Comparison of ENCODE assay signal across 10 cellular contexts in the genomic region with DNA sequence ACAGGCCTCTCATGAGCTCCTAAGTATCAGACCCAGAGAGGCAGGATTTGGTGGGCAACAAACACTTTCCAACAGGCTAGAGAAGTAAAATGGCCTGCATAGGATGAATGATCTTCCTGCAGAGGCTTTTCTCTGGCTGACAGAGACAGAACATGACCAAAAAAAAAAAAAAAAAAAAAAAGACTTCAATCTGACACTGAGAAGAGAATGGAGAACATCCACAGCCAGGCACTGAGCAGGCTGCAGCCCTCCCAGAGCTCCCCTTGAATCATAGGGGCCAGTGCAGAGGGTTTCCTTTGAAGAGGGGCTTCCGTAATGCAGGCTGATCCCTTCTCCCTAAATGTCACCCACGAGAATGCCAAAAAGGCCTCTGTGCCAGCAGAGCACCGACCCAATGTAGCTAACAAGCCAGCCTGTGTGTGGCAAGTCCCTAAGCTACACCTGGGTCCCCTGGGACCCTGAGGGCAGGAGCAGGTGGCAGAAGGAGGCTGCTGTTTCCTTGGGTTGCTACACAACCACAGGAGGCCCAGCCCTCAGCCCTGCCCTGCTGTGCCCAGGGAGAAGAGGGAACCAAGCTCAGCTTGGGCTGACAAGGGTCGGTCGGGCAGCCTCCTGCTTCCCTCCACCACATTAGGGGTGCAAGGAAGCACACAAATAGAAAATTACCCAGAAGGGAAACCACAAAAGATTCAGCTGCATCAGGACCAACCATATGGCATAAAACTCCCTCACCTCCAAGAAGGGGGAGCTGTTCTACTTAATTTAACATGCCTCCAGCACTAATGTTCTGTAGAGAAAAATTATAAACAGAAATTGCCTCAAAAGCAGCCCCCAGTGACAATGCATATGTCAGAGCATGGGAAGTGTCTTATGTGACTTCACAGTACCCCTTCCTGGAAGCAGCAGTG. TPM values are rescaled to one million over a fixed set of nuclear protein-coding genes. Genes with fewer than 3 reads are reported as not detected.
DNase-seq lines count a peak whose midpoint lies in the region; ATAC-seq, FAIRE-seq and TF ChIP-seq lines count a peak whose summit lies in the region.
"Had no signal": no experiment of that assay in that cellular context is flagged by ENCODE, and none has a peak within 500 bp of the region (broad histone marks: within the 10 kb centered on the region; RNA-seq: fewer than 3 reads in every experiment).

No MANE protein-coding gene starts in this region.

- no peak overlapping the region for H3K27ac Mint-ChIP-seq in naive thymus-derived CD4-positive, alpha-beta T cell
- no peak overlapping the region for H3K27ac Mint-ChIP-seq in activated T-cell treated with anti-CD3 and anti-CD28 coated beads, Interleukin-2, amount 50 U/mL, for 24 hours

- CTCF ChIA-PET in naive thymus-derived CD4-positive, alpha-beta T cell (lab: Charles Lee), result interaction anchor here (1.1 kb wide), 1 partner anchor 156 kb away, joined by 3 read pairs; no protein-coding TSS in a partner anchor

- H3K4me1 ChIP-seq in naive thymus-derived CD4-positive, alpha-beta T cell (ENCODE audit: control insufficient read depth in 2 of 2, insufficient read depth in 2 of 2, low read length in 2 of 2), result no peaks in the 10 kb centered on the region

- no peaks in the 10 kb centered on the region for H3K27me3 ChIP-seq in naive thymus-derived CD4-positive, alpha-beta T cell (ENCODE audit: control insufficient read depth in 2 of 2, insufficient read depth in 2 of 2, low read length in 2 of 2)
- H3K27me3 ChIP-seq in brain microvascular endothelial cell (replicated peaks), result no peaks in the 10 kb centered on the region

- peak; percentile 63 for ATAC-seq in HG02884 (IDR thresholded peaks at IDR 0.05; ENCODE audit: unreplicated experiment)
- ATAC-seq in naive thymus-derived CD4-positive, alpha-beta T cell, result peak; percentile 66

- H3K4me1 Mint-ChIP-seq in naive thymus-derived CD4-positive, alpha-beta T cell, result peaks cover 0 to 9% (median 5%) of the 10 kb centered on the region in 7 donors
- H3K4me1 Mint-ChIP-seq in activated T-cell treated with anti-CD3 and anti-CD28 coated beads, Interleukin-2, amount 50 U/mL, for 24 hours (ENCODE audit: low read depth), result peaks cover 6% of the 10 kb centered on the region

- no peak for FAIRE-seq in HTR-8/SVneo (lab: Jason Lieb, UNC)
- FAIRE-seq: keratinocyte had no signal

- no peak for TF ChIP-seq CTCF in brain microvascular endothelial cell (IDR thresholded peaks at IDR 0.05; ENCODE audit: low read depth, low read length, missing control alignments)

- H3K9me3 ChIP-seq in naive thymus-derived CD4-positive, alpha-beta T cell (ENCODE audit: control insufficient read depth in 2 of 3, low read length in 3 of 3), result no peaks in the 10 kb centered on the region

- peak; percentile 7 to 12 for DNase-seq in NCI-H2081 (lab: John Stamatoyannopoulos, UW)
- no peak for DNase-seq in NCI-H2081 treated with DMSO at 0.1 percent for 48 hours (lab: John Stamatoyannopoulos, UW)
- DNase-seq in NCI-H1694 treated with DMSO at 0.1 percent for 48 hours (lab: John Stamatoyannopoulos, UW), result peak; percentile 44
- no peak for DNase-seq in naive thymus-derived CD4-positive, alpha-beta T cell
- no peak for DNase-seq in HTR-8/SVneo (ENCODE audit: insufficient read length, low spot score)
- DNase-seq in brain microvascular endothelial cell, result no peak
- no peak for DNase-seq in activated T-cell treated with anti-CD3 and anti-CD28 coated beads, Interleukin-2, amount 50 U/mL, for 24 hours

- no peaks in the 10 kb centered on the region for H3K9me3 Mint-ChIP-seq in naive thymus-derived CD4-positive, alpha-beta T cell
- no peaks in the 10 kb centered on the region for H3K9me3 Mint-ChIP-seq in activated T-cell treated with anti-CD3 and anti-CD28 coated beads, Interleukin-2, amount 50 U/mL, for 24 hours

- H3K36me3 ChIP-seq in naive thymus-derived CD4-positive, alpha-beta T cell (ENCODE audit: control insufficient read depth in 2 of 3, insufficient read depth in 3 of 3, low read length in 3 of 3), result no peaks in the 10 kb centered on the region
- H3K36me3 ChIP-seq in brain microvascular endothelial cell (replicated peaks), result no peaks in the 10 kb centered on the region

- H3K4me3 ChIP-seq in naive thymus-derived CD4-positive, alpha-beta T cell (ENCODE audit: low read length), result no peak overlapping the region
- no peak overlapping the region for H3K4me3 ChIP-seq in brain microvascular endothelial cell (ENCODE audit: low read depth, low read length)

- H3K36me3 Mint-ChIP-seq in naive thymus-derived CD4-positive, alpha-beta T cell, result peaks cover 0 to 3% (median 0%) of the 10 kb centered on the region in 5 donors
- no peaks in the 10 kb centered on the region for H3K36me3 Mint-ChIP-seq in activated T-cell treated with anti-CD3 and anti-CD28 coated beads, Interleukin-2, amount 50 U/mL, for 24 hours (ENCODE audit: low read depth)
- H3K36me3 Mint-ChIP-seq: brain had no signal

- no peak overlapping the region for H3K4me3 Mint-ChIP-seq in naive thymus-derived CD4-positive, alpha-beta T cell
- no peak overlapping the region for H3K4me3 Mint-ChIP-seq in activated T-cell treated with anti-CD3 and anti-CD28 coated beads, Interleukin-2, amount 50 U/mL, for 24 hours
- H3K4me3 Mint-ChIP-seq: brain had no signal

- in situ Hi-C loops in brain microvascular endothelial cell (cut with HindIII; ENCODE audit: low pct_ligation_motif_present, low sequenced_read_pairs), result no loop called here

- intact Hi-C loops in naive thymus-derived CD4-positive, alpha-beta T cell (cut with micrococcal nuclease), result loop anchor here in 1 of 2 donors (10.0 kb wide), 1 partner anchor 496 kb away; no protein-coding TSS in a partner anchor

- no peak overlapping the region for H3K27ac ChIP-seq in naive thymus-derived CD4-positive, alpha-beta T cell (ENCODE audit: low read depth, low read length)
- no peak overlapping the region for H3K27ac ChIP-seq in brain microvascular endothelial cell

- peaks cover 0 to 3% (median 0%) of the 10 kb centered on the region in 5 donors for H3K27me3 Mint-ChIP-seq in naive thymus-derived CD4-positive, alpha-beta T cell
- H3K27me3 Mint-ChIP-seq in activated T-cell treated with anti-CD3 and anti-CD28 coated beads, Interleukin-2, amount 50 U/mL, for 24 hours, result no peaks in the 10 kb centered on the region

- POLR2A ChIA-PET in naive thymus-derived CD4-positive, alpha-beta T cell (lab: Charles Lee), result no interaction called here

RNA-seq across cellular contexts. Expression of a gene that starts 55.5 kb away (rescaled TPM):
- total RNA-seq in naive thymus-derived CD4-positive, alpha-beta T cell, result under 1 TPM in 4 of 5 experiments, not detected in 1; 0.13 to 0.22 (median 0.16) TPM
- under 1 TPM in 1 of 2 donors, not detected in 1; 0.14 TPM for polyA plus RNA-seq in naive thymus-derived CD4-positive, alpha-beta T cell

Comparison
In these comparisons a context has a peak if more than half of its experiments do, and no peak if none do; other contexts are left out.
1. DNase-seq: peak in NCI-H2081 (2 of 2) and NCI-H1694 treated with DMSO at 0.1 percent for 48 hours (single experiment); none in NCI-H2081 treated with DMSO at 0.1 percent for 48 hours (single experiment), naive thymus-derived CD4-positive, alpha-beta T cell (0 of 9), HTR-8/SVneo (single experiment), brain microvascular endothelial cell (single experiment) and activated T-cell treated with anti-CD3 and anti-CD28 coated beads, Interleukin-2, amount 50 U/mL, for 24 hours (single experiment).